In genomic region chr20:54176610-54177009, GRCh38 we compare ENCODE assay signal across 23 cellular contexts. TPM values are rescaled to one million over a fixed set of nuclear protein-coding genes. Genes with fewer than 3 reads are reported as not detected.
DNase-seq lines count a peak whose midpoint lies in the region; ATAC-seq and FAIRE-seq lines count a peak whose summit lies in the region.
"Had no signal": no experiment of that assay in that cellular context is flagged by ENCODE, and none has a peak within 500 bp of the region (broad histone marks: within the 10 kb centered on the region; RNA-seq: fewer than 3 reads in every experiment).

No MANE protein-coding gene starts in this region.

- peak; percentile 31 for FAIRE-seq in HTR-8/SVneo (lab: Jason Lieb, UNC)
- FAIRE-seq: GM12878, HepG2 had no signal

- ATAC-seq in HG03457 (IDR thresholded peaks at IDR 0.05; ENCODE audit: unreplicated experiment), result no peak
- ATAC-seq: GM12878; HepG2; natural killer cell; stimulated activated memory B cell treated with anti-CD40 and anti-IgM and Interleukin-4, amounts not matched to agents 10 μg/mL and 1 μg/mL and 100 μg/mL, for 72 hours; T-helper 17 cell had no signal

- in situ Hi-C loops in Caki2 (cut with HindIII; ENCODE audit: low pct_unique_long_range_greater_than_20kb, low sequenced_read_pairs), result no loop called here

- peak; percentile 59 for DNase-seq in Caki2 (ENCODE audit: low read depth)
- peak; percentile 82 for DNase-seq in HTR-8/SVneo (ENCODE audit: insufficient read length, low spot score)
- DNase-seq in amniotic epithelial cell (ENCODE audit: low read depth), result peak; percentile 52
- DNase-seq in kidney tubule cell (ENCODE audit: low spot score), result peak; percentile 69
- DNase-seq in OCI-M2 (lab: John Stamatoyannopoulos, UW; ENCODE audit: unreplicated experiment), result no peak
- no peak for DNase-seq in nucleus accumbens (lab: John Stamatoyannopoulos, UW)
- DNase-seq in NCI-H146 (lab: John Stamatoyannopoulos, UW), result no peak
- DNase-seq: activated CD4-positive, alpha-beta T cell treated with anti-CD3 and anti-CD28 coated beads, Interleukin-2, amount 50 U/mL, for 48 hours; activated T-cell treated with anti-CD3 and anti-CD28 coated beads for 4 hours; amygdala; DMS 273 treated with DMSO at 0.1 percent for 48 hours; natural killer cell; NCI-H1417; NCI-H2107; NCI-H524; sigmoid colon; T-helper 17 cell had no signal

RNA-seq across cellular contexts. Expression of gene CYP24A1, which starts 2.8 kb away (rescaled TPM):
- total RNA-seq in Caki2 (2014; rRNA removed; shearing (Covaris generic); ENCODE audit: low replicate concordance), result 154 and 180 TPM in 2 replicates
- total RNA-seq: sigmoid colon, SJSA1, thoracic aorta had no signal

RNA-seq across cellular contexts. Expression of gene PFDN4, which starts 31.3 kb away (rescaled TPM):
- 245 and 300 TPM in 2 replicates for total RNA-seq in Caki2 (2014; rRNA removed; shearing (Covaris generic); ENCODE audit: low replicate concordance)

Comparison
In these comparisons a context has a peak if more than half of its experiments do, and no peak if none do; other contexts are left out.
1. DNase-seq: peak in Caki2 (single experiment), HTR-8/SVneo (single experiment), amniotic epithelial cell (single experiment) and kidney tubule cell (single experiment); none in OCI-M2 (single experiment), nucleus accumbens (0 of 56) and NCI-H146 (single experiment).